In genomic region chr3:138686771-138687221, GRCh38 we compare ENCODE assay signal across 1 cellular context.
A peak's percentile ranks its signal among the peaks of the same experiment; 100 is the strongest.
TF ChIP-seq lines count a peak whose summit lies in the region.

No MANE protein-coding gene starts in this region.

TF ChIP-seq in HepG2, 621 proteins besides CTCF, POLR2A, EP300 and RAD21 (continued from another document and continues in another):
- TF ChIP-seq PRPF4 (IDR thresholded peaks at IDR 0.05; ENCODE audit: low read depth, low read length, poor library complexity, severe bottlenecking) = no peak
- TF ChIP-seq CREM (IDR thresholded peaks at IDR 0.05) = peak; percentile 68
- TF ChIP-seq CREM (CRISPR knock-in tag; IDR thresholded peaks at IDR 0.05) = no peak
- TF ChIP-seq ZNF616 (CRISPR knock-in tag; IDR thresholded peaks at IDR 0.05; ENCODE audit: low read depth) = no peak
- TF ChIP-seq MIXL1 (CRISPR knock-in tag; IDR thresholded peaks at IDR 0.05) = peak; percentile 66; the same call in 1 of the 2 replicates
- peak; percentile 61; the same call in 1 of the 2 replicates for TF ChIP-seq SALL1 (CRISPR knock-in tag; IDR thresholded peaks at IDR 0.05)
- no peak for TF ChIP-seq BCL3 (CRISPR knock-in tag; IDR thresholded peaks at IDR 0.05)
- peak; percentile 73 for TF ChIP-seq NCOA2 (CRISPR knock-in tag; IDR thresholded peaks at IDR 0.05)
- no peak for TF ChIP-seq E2F1 (CRISPR knock-in tag; IDR thresholded peaks at IDR 0.05)
- TF ChIP-seq FOXJ3 (CRISPR knock-in tag; IDR thresholded peaks at IDR 0.05; ENCODE audit: borderline replicate concordance) = peak; percentile 63; the same call in 1 of the 2 replicates
- peak; percentile 69; the same call in 1 of the 2 replicates for TF ChIP-seq ZNF331 (CRISPR knock-in tag; IDR thresholded peaks at IDR 0.05)
- TF ChIP-seq ZNF780A (CRISPR knock-in tag; IDR thresholded peaks at IDR 0.05) = no peak
- peak; percentile 47; the same call in 1 of the 2 replicates for TF ChIP-seq FOXO1 (CRISPR knock-in tag; IDR thresholded peaks at IDR 0.05)
- TF ChIP-seq HNRNPL (IDR thresholded peaks at IDR 0.05; ENCODE audit: low read depth, low read length) = no peak
- TF ChIP-seq XBP1 (CRISPR knock-in tag; IDR thresholded peaks at IDR 0.05) = no peak
- no peak for TF ChIP-seq SP140L (CRISPR knock-in tag; IDR thresholded peaks at IDR 0.05; ENCODE audit: borderline replicate concordance)
- no peak for TF ChIP-seq TAF15 (IDR thresholded peaks at IDR 0.05; ENCODE audit: low read depth, low read length, poor library complexity, severe bottlenecking)
- peak; percentile 91 for TF ChIP-seq FOXA3 (CRISPR knock-in tag; IDR thresholded peaks at IDR 0.05)
- 0 out of 2 replicates have a peak, but pooled peaks have one; percentile 30 for TF ChIP-seq TGIF2 (CRISPR knock-in tag; IDR thresholded peaks at IDR 0.05)
- TF ChIP-seq SMARCE1 (IDR thresholded peaks at IDR 0.05; ENCODE audit: borderline replicate concordance) = no peak
- TF ChIP-seq SUZ12 (IDR thresholded peaks at IDR 0.05; ENCODE audit: low read depth, low read length) = no peak
- peak; percentile 91 for TF ChIP-seq TBX2 (CRISPR knock-in tag; IDR thresholded peaks at IDR 0.05; ENCODE audit: borderline replicate concordance)
- TF ChIP-seq ZNF296 (CRISPR knock-in tag; conservative IDR thresholded peaks at IDR 0.05) = no peak
- TF ChIP-seq NR2F2 (IDR thresholded peaks at IDR 0.05; ENCODE audit: borderline replicate concordance, low read depth) = peak; percentile 61; the same call in 1 of the 2 replicates
- TF ChIP-seq TFDP2 (CRISPR knock-in tag; IDR thresholded peaks at IDR 0.05) = no peak
- TF ChIP-seq SIX4 (CRISPR knock-in tag; IDR thresholded peaks at IDR 0.05) = peak; percentile 100
- TF ChIP-seq RFXANK (CRISPR knock-in tag; IDR thresholded peaks at IDR 0.05) = no peak
- no peak for TF ChIP-seq MAFF (IDR thresholded peaks at IDR 0.05; ENCODE audit: low read depth, low read length)
- TF ChIP-seq ZNF775 (CRISPR knock-in tag; IDR thresholded peaks at IDR 0.05; ENCODE audit: borderline replicate concordance) = no peak
- TF ChIP-seq NFAT5 (CRISPR knock-in tag; IDR thresholded peaks at IDR 0.05) = no peak
- TF ChIP-seq ETV5 (CRISPR knock-in tag; IDR thresholded peaks at IDR 0.05; ENCODE audit: borderline replicate concordance) = peak; percentile 71; the same call in 1 of the 2 replicates
- peak; percentile 51 for TF ChIP-seq MED1 (CRISPR knock-in tag; IDR thresholded peaks at IDR 0.05)
- peak; percentile 56; the same call in 1 of the 2 replicates for TF ChIP-seq ZKSCAN8 (CRISPR knock-in tag; IDR thresholded peaks at IDR 0.05; ENCODE audit: borderline replicate concordance)
- no peak for TF ChIP-seq ZNF224 (CRISPR knock-in tag; IDR thresholded peaks at IDR 0.05)
- TF ChIP-seq ZNF260 (CRISPR knock-in tag; IDR thresholded peaks at IDR 0.05; ENCODE audit: borderline replicate concordance, low read depth) = no peak
- peak; percentile 71 for TF ChIP-seq RARA (CRISPR knock-in tag; IDR thresholded peaks at IDR 0.05)
- TF ChIP-seq BCL6 (CRISPR knock-in tag; IDR thresholded peaks at IDR 0.05) = peak; percentile 72
- no peak for TF ChIP-seq ZNF460 (CRISPR knock-in tag; IDR thresholded peaks at IDR 0.05; ENCODE audit: borderline replicate concordance)
- 0 out of 2 replicates have a peak, but pooled peaks have one; percentile 24 for TF ChIP-seq PATZ1 (CRISPR knock-in tag; IDR thresholded peaks at IDR 0.05)
- no peak for TF ChIP-seq ZNF275 (CRISPR knock-in tag; IDR thresholded peaks at IDR 0.05; ENCODE audit: borderline replicate concordance)
- no peak for TF ChIP-seq LCORL (IDR thresholded peaks at IDR 0.05)
- TF ChIP-seq LCORL (CRISPR knock-in tag; IDR thresholded peaks at IDR 0.05) = no peak
- TF ChIP-seq ZFP62 (CRISPR knock-in tag; IDR thresholded peaks at IDR 0.05) = no peak
- no peak for TF ChIP-seq ZNF713 (CRISPR knock-in tag; IDR thresholded peaks at IDR 0.05)
- no peak for TF ChIP-seq PTBP1 (IDR thresholded peaks at IDR 0.05; ENCODE audit: low read depth, low read length, poor library complexity, severe bottlenecking)
- peak; percentile 54 for TF ChIP-seq HDAC1 (CRISPR knock-in tag; IDR thresholded peaks at IDR 0.05)
- TF ChIP-seq HMGXB3 (CRISPR knock-in tag; IDR thresholded peaks at IDR 0.05; ENCODE audit: borderline replicate concordance) = 0 out of 2 replicates have a peak, but pooled peaks have one; percentile 41
- TF ChIP-seq ZNF292 (CRISPR knock-in tag; IDR thresholded peaks at IDR 0.05; ENCODE audit: borderline replicate concordance, low read depth) = no peak
- no peak; the same call in 1 of the 2 replicates for TF ChIP-seq HNF4G (IDR thresholded peaks at IDR 0.05; ENCODE audit: borderline replicate concordance, low read depth, low read length)
- no peak for TF ChIP-seq HNF4G (CRISPR knock-in tag; IDR thresholded peaks at IDR 0.05; ENCODE audit: borderline replicate concordance, low read depth)
- TF ChIP-seq ZNF225 (CRISPR knock-in tag; IDR thresholded peaks at IDR 0.05) = no peak
